1 cellular context compared by ENCODE assay signal in genomic region chr7:8386926-8387550, GRCh38.
TF ChIP-seq lines count a peak whose summit lies in the region.

No MANE protein-coding gene starts in this region.

TF ChIP-seq in SK-N-SH, 30 proteins besides CTCF, POLR2A, EP300 and RAD21 (continued from another document):
- TF ChIP-seq, protein P1, sequence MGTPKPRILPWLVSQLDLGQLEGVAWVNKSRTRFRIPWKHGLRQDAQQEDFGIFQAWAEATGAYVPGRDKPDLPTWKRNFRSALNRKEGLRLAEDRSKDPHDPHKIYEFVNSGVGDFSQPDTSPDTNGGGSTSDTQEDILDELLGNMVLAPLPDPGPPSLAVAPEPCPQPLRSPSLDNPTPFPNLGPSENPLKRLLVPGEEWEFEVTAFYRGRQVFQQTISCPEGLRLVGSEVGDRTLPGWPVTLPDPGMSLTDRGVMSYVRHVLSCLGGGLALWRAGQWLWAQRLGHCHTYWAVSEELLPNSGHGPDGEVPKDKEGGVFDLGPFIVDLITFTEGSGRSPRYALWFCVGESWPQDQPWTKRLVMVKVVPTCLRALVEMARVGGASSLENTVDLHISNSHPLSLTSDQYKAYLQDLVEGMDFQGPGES (IDR thresholded peaks at IDR 0.05; ENCODE audit: low read depth, low read length) = no peak
- TF ChIP-seq GATA2 (CRISPR knock-in tag; IDR thresholded peaks at IDR 0.05) = no peak
- no peak for TF ChIP-seq SIN3A (IDR thresholded peaks at IDR 0.05; ENCODE audit: borderline replicate concordance, low read depth, low read length)
